8 cellular contexts compared by ENCODE assay signal in genomic region chr2:95043300-95043786, GRCh38. TPM values are rescaled to one million over a fixed set of nuclear protein-coding genes. Genes with fewer than 3 reads are reported as not detected.
DNase-seq lines count a peak whose midpoint lies in the region; TF ChIP-seq lines count a peak whose summit lies in the region.

No MANE protein-coding gene starts in this region.

- H3K27ac ChIP-seq in HEK293 (ENCODE audit: extremely low read depth, low read depth, low read length) = no peak overlapping the region
- H3K27ac ChIP-seq in parathyroid adenoma = no peak overlapping the region
- no peak overlapping the region for H3K27ac ChIP-seq in endodermal cell (ENCODE audit: low read depth, low read length)

- H3K4me1 ChIP-seq in HEK293 (ENCODE audit: control insufficient read depth, insufficient read depth, low read length) = no peaks in the 10 kb centered on the region
- no peaks in the 10 kb centered on the region for H3K4me1 ChIP-seq in parathyroid adenoma
- H3K4me1 ChIP-seq in endodermal cell (ENCODE audit: control insufficient read depth, insufficient read depth, low read length) = no peaks in the 10 kb centered on the region

- peaks cover 22% of the 10 kb centered on the region for H3K27me3 Mint-ChIP-seq in endodermal cell (ENCODE audit: insufficient read depth)

- TF ChIP-seq CTCF in HEK293 (tag by site-specific recombination; IDR thresholded peaks at IDR 0.05) (no peak), parathyroid adenoma (IDR thresholded peaks at IDR 0.05) (no peak), endodermal cell (conservative IDR thresholded peaks at IDR 0.05) (no peak)

- peaks cover 5% of the 10 kb centered on the region for H3K9me3 Mint-ChIP-seq in endodermal cell

- no peaks in the 10 kb centered on the region for H3K4me1 Mint-ChIP-seq in endodermal cell

- 42 to 52% methylated on average over 3 to 11 of the region's 11 CpGs for WGBS in endodermal cell (ENCODE audit: insufficient coverage in 1 of 2, insufficient read length in 1 of 2), 2 experiments

- CTCF ChIA-PET in HEK293 (lab: Yijun Ruan, JAX) = interaction anchor here (1.1 to 3.2 kb wide), 5 partner anchors 10 to 57 kb away, joined by 4 to 13 read pairs (median 8); no protein-coding TSS in a partner anchor

- no peak overlapping the region for H3K4me2 ChIP-seq in parathyroid adenoma (ENCODE audit: low read length)

- no peaks in the 10 kb centered on the region for H3K36me3 Mint-ChIP-seq in endodermal cell (ENCODE audit: low read depth)

- DNase-seq in DMS53 (lab: John Stamatoyannopoulos, UW) (peak; percentile 96), SHP77 treated with DMSO at 0.1 percent for 48 hours (lab: John Stamatoyannopoulos, UW) (peak; percentile 71), fibroblast of the conjunctiva (ENCODE audit: low read depth) (peak; percentile 28), endodermal cell (no peak)
- no peak for DNase-seq in activated CD8-positive, alpha-beta memory T cell treated with anti-CD3 and anti-CD28 coated beads, Interleukin-2, amount 50 U/mL, for 4 hours
- DNase-seq in activated effector memory CD4-positive, alpha-beta T cell treated with anti-CD3 and anti-CD28 coated beads, Interleukin-2, amount 50 U/mL, for 16 hours = no peak

- H3K9me3 ChIP-seq in HEK293 (ENCODE audit: control insufficient read depth, insufficient read depth, low read depth, low read length) (no peaks in the 10 kb centered on the region), parathyroid adenoma (ENCODE audit: control insufficient read depth, low read length) (no peaks in the 10 kb centered on the region), endodermal cell (ENCODE audit: control insufficient read depth, low read length) (no peaks in the 10 kb centered on the region)

- H3K27me3 ChIP-seq in parathyroid adenoma (ENCODE audit: control insufficient read depth, insufficient read depth, low read length) = no peaks in the 10 kb centered on the region
- no peaks in the 10 kb centered on the region for H3K27me3 ChIP-seq in endodermal cell (ENCODE audit: control insufficient read depth, insufficient read depth, low read length, poor library complexity, severe bottlenecking)

- POLR2A ChIA-PET in HEK293 (lab: Yijun Ruan, JAX) = no interaction called here

- H3K9ac ChIP-seq in parathyroid adenoma (no peak overlapping the region), endodermal cell (ENCODE audit: extremely low read depth, low read length, poor library complexity, severe bottlenecking) (no peak overlapping the region)

- H3K27ac Mint-ChIP-seq in endodermal cell = no peak overlapping the region

- H3K36me3 ChIP-seq in HEK293 (ENCODE audit: control insufficient read depth in 2 of 2, insufficient read depth in 1 of 2, low read length in 2 of 2) (no peaks in the 10 kb centered on the region), parathyroid adenoma (ENCODE audit: control insufficient read depth, insufficient read depth, low read length) (no peaks in the 10 kb centered on the region), endodermal cell (ENCODE audit: control insufficient read depth, insufficient read depth, low read length) (no peaks in the 10 kb centered on the region)

- no peaks in the 10 kb centered on the region for H3K79me2 ChIP-seq in parathyroid adenoma

- no peak overlapping the region for H3K4me3 Mint-ChIP-seq in endodermal cell

- H2AFZ ChIP-seq in parathyroid adenoma = peak overlapping the region; percentile 29

- H3K4me3 ChIP-seq in HEK293 (ENCODE audit: low read depth, low read length) (no peak overlapping the region), parathyroid adenoma (ENCODE audit: low read depth, low read length) (no peak overlapping the region), endodermal cell (ENCODE audit: low read length) (no peak overlapping the region)

TF ChIP-seq in HEK293, 187 proteins besides CTCF, POLR2A, EP300 and RAD21:
- TF ChIP-seq ZNF18 (tag by site-specific recombination; IDR thresholded peaks at IDR 0.05) (peak; percentile 76), ZNF513 (tag by site-specific recombination; IDR thresholded peaks at IDR 0.05) (no peak), BCL11A (tag by site-specific recombination; IDR thresholded peaks at IDR 0.05; ENCODE audit: low read depth) (no peak), ZNF621 (tag by site-specific recombination; IDR thresholded peaks at IDR 0.05) (no peak), YY1 (tag by site-specific recombination; IDR thresholded peaks at IDR 0.05) (no peak), SCRT2 (tag by site-specific recombination; IDR thresholded peaks at IDR 0.05) (peak; percentile 62; the same call in 1 of the 2 replicates), ZNF785 (tag by site-specific recombination; IDR thresholded peaks at IDR 0.05) (no peak), ZFHX2 (tag by site-specific recombination; conservative IDR thresholded peaks at IDR 0.05) (no peak), ZNF157 (tag by site-specific recombination; IDR thresholded peaks at IDR 0.05) (no peak), ZSCAN23 (tag by site-specific recombination; IDR thresholded peaks at IDR 0.05) (no peak), RBAK (tag by site-specific recombination; IDR thresholded peaks at IDR 0.05) (no peak), ZNF23 (tag by site-specific recombination; IDR thresholded peaks at IDR 0.05; ENCODE audit: borderline replicate concordance) (no peak), REPIN1 (tag by site-specific recombination; IDR thresholded peaks at IDR 0.05; ENCODE audit: low read depth) (no peak), ZSCAN18 (tag by site-specific recombination; IDR thresholded peaks at IDR 0.05) (no peak), GLI2 (tag by site-specific recombination; IDR thresholded peaks at IDR 0.05; ENCODE audit: borderline replicate concordance, low read depth) (no peak), ZNF155 (tag by site-specific recombination; IDR thresholded peaks at IDR 0.05) (no peak), ZNF549 (tag by site-specific recombination; IDR thresholded peaks at IDR 0.05) (no peak)

RNA-seq across cellular contexts. Expression of gene MAL, which starts 17.8 kb away (rescaled TPM):
- not detected for total RNA-seq in endodermal cell
- polyA plus RNA-seq in endodermal cell (2013, experiment 1 of 2) = 10.1 TPM
- 9.4 TPM for polyA plus RNA-seq in endodermal cell (2013, experiment 2 of 2)

Comparison
In these comparisons a context has a peak if more than half of its experiments do, and no peak if none do; other contexts are left out.
1. DNase-seq: peak in DMS53 (single experiment), SHP77 treated with DMSO at 0.1 percent for 48 hours (single experiment) and fibroblast of the conjunctiva (single experiment); none in endodermal cell (single experiment), activated CD8-positive, alpha-beta memory T cell treated with anti-CD3 and anti-CD28 coated beads, Interleukin-2, amount 50 U/mL, for 4 hours (single experiment) and activated effector memory CD4-positive, alpha-beta T cell treated with anti-CD3 and anti-CD28 coated beads, Interleukin-2, amount 50 U/mL, for 16 hours (single experiment).